Comparison of ENCODE assay signal across 26 cellular contexts in the genomic region with DNA sequence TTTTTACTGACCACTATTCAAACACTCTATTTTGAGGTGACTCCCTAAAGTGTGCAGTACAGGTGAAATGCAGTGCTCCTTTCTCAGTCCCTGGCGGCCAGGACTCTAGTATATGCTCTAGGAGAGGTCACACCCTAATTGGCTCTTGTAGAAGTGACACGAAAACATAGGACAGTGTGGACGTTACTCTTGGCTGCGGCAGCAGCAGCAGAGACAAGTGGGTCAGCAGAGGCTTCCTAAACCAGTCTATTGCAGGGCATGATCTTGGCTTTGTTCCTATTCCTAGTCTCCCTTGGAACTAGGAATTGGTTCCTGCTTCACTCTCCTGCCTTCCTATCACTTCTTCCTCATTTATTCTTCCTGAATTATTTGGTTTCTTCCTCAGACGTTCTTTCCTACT. TPM values are rescaled to one million over a fixed set of nuclear protein-coding genes. Genes with fewer than 3 reads are reported as not detected.
"Had no signal": no experiment of that assay in that cellular context is flagged by ENCODE, and none has a peak within 500 bp of the region (broad histone marks: within the 10 kb centered on the region; RNA-seq: fewer than 3 reads in every experiment).

No MANE protein-coding gene starts in this region.

- H3K4me1 ChIP-seq: parathyroid adenoma, vagina had no signal

- H3K79me2 ChIP-seq: parathyroid adenoma had no signal

- H3K9ac ChIP-seq: neural progenitor cell, parathyroid adenoma had no signal

- H3K36me3 ChIP-seq: neural progenitor cell, ovary, stomach, thoracic aorta, thyroid gland, upper lobe of left lung, vagina had no signal

- H3K4me2 ChIP-seq: neural progenitor cell had no signal

- H3K9me3 ChIP-seq: thyroid gland, vagina had no signal

- H3K4me3 ChIP-seq: neural progenitor cell, ovary, psoas muscle, skin epidermis, stomach, thoracic aorta, thyroid gland, tibial nerve, upper lobe of left lung, vagina had no signal

- DNase-seq: natural killer cell; occipital lobe; ovary; posterior cingulate gyrus; psoas muscle; right cardiac atrium; stimulated activated CD4-positive, alpha-beta T cell treated with anti-CD3 and anti-CD28 coated beads, Interleukin-15, amount 100 ng/mL, for 24 hours; stimulated activated CD4-positive, alpha-beta T cell treated with anti-CD3 and anti-CD28 coated beads, Interleukin-2, amount 100 ng/mL, for 24 hours; stimulated activated CD4-positive, alpha-beta T cell treated with anti-CD3 and anti-CD28 coated beads, Interleukin-2, amount 100 ng/mL, for 48 hours; stimulated activated CD4-positive, alpha-beta T cell treated with anti-CD3 and anti-CD28 coated beads, Interleukin-4, amount 100 ng/mL, for 24 hours; stimulated activated naive B cell treated with anti-CD40 and anti-IgM and Interleukin-4, amounts not matched to agents 10 μg/mL and 1 μg/mL and 100 μg/mL, for 72 hours; stimulated activated naive CD4-positive, alpha-beta T cell treated with Interleukin-2 at 50 U/mL for 16 hours; stomach; thyroid gland; trophoblast cell; upper lobe of left lung had no signal

- H2AFZ ChIP-seq: neural progenitor cell, parathyroid adenoma had no signal

- FAIRE-seq: urothelium cell line had no signal

- ATAC-seq: natural killer cell; psoas muscle; right cardiac atrium; sciatic nerve; stimulated activated effector memory CD8-positive, alpha-beta T cell treated with anti-CD3 and anti-CD28 coated beads, Interleukin-12 subunit alpha, Interleukin-12 subunit beta, amount 100 ng/mL, for 72 hours had no signal

- H3K27ac ChIP-seq: neural progenitor cell, ovary, parathyroid adenoma, psoas muscle, skin epidermis, stomach, thoracic aorta, thyroid gland, tibial nerve, upper lobe of left lung, vagina had no signal

RNA-seq across cellular contexts. Expression of a gene that starts 10.1 kb away (rescaled TPM):
- total RNA-seq: natural killer cell, sciatic nerve, subcutaneous adipose tissue, thoracic aorta, vagina had no signal
